In genomic region chr17:37836593-37836992, GRCh38 we compare ENCODE assay signal across 22 cellular contexts.
A peak's percentile ranks its signal among the peaks of the same experiment; 100 is the strongest.
DNase-seq lines count a peak whose midpoint lies in the region; ATAC-seq, FAIRE-seq and TF ChIP-seq lines count a peak whose summit lies in the region.
"Had no signal": no experiment of that assay in that cellular context is flagged by ENCODE, and none has a peak within 500 bp of the region (broad histone marks: within the 10 kb centered on the region; RNA-seq: fewer than 3 reads in every experiment).

No MANE protein-coding gene starts in this region.

- no peak overlapping the region for H3K4me2 ChIP-seq in HepG2 (ENCODE audit: low read depth, low read length)
- no peak overlapping the region for H3K4me2 ChIP-seq in K562 (ENCODE audit: insufficient read depth, low read length)
- no peak overlapping the region for H3K4me2 ChIP-seq in osteoblast (ENCODE audit: insufficient read depth, low read length)
- H3K4me2 ChIP-seq: BLaER1 had no signal

- no peaks in the 10 kb centered on the region for H4K20me1 ChIP-seq in HepG2 (ENCODE audit: insufficient read depth, low read length)
- 0 out of 2 replicates have a peak, but pooled peaks cover 4% of the 10 kb centered on the region for H4K20me1 ChIP-seq in K562 (replicated peaks; ENCODE audit: control insufficient read depth, insufficient read depth, low read length)
- H4K20me1 ChIP-seq in osteoblast (ENCODE audit: insufficient read depth, low read length), result no peaks in the 10 kb centered on the region
- H4K20me1 ChIP-seq: BLaER1 had no signal

- H3K27ac ChIP-seq in HepG2 (ENCODE audit: extremely low read length, insufficient read depth, low read length), result no peak overlapping the region
- H3K27ac ChIP-seq in right lobe of liver, result no peak overlapping the region
- H3K27ac ChIP-seq in K562 (ENCODE audit: extremely low read depth, low read depth, low read length), result no peak overlapping the region
- no peak overlapping the region for H3K27ac ChIP-seq in osteoblast (ENCODE audit: low read depth, low read length)
- no peak overlapping the region for H3K27ac ChIP-seq in aorta (ENCODE audit: low read depth in 1 of 2, low read length in 2 of 2)
- H3K27ac ChIP-seq: 22Rv1, BLaER1 had no signal

- in situ Hi-C loops in HepG2 (cut with HindIII; ENCODE audit: extremely low pct_ligation_motif_present, low pct_unique_long_range_greater_than_20kb) (no loop called here), K562 (cut with MboI) (no loop called here)

- DNase-seq in HepG2 (ENCODE audit: low spot score) (no peak), right lobe of liver (no peak), K562 (ENCODE audit: extremely low read depth in 1 of 4, low spot score in 3 of 4) (no peak), osteoblast (ENCODE audit: insufficient read length, low spot score, missing footprints) (peak; percentile 54), HuH-7 (ENCODE audit: low spot score) (no peak), aorta (no peak)
- DNase-seq: ACHN; BE2C; C1 segment of cervical spinal cord; Calu3; CD4-positive, alpha-beta memory T cell; CD4-positive, CD25-positive, alpha-beta regulatory T cell; CD8-positive, alpha-beta memory T cell; COR-L47; DMS79 treated with DMSO at 0.1 percent for 48 hours; GF-D8 had no signal

- H3K4me1 ChIP-seq in HepG2 (ENCODE audit: insufficient read depth, low read length), result peaks cover 23% of the 10 kb centered on the region
- H3K4me1 ChIP-seq in right lobe of liver, result no peaks in the 10 kb centered on the region
- H3K4me1 ChIP-seq in K562 (replicated peaks in 1 of 2; ENCODE audit: control insufficient read depth in 2 of 2, insufficient read depth in 2 of 2, low read length in 2 of 2), result peaks cover 0 to 6% of the 10 kb centered on the region in 2 experiments; a peak in 4 of 5 replicates
- H3K4me1 ChIP-seq in osteoblast (ENCODE audit: insufficient read depth, low read length), result no peaks in the 10 kb centered on the region
- no peaks in the 10 kb centered on the region for H3K4me1 ChIP-seq in aorta (ENCODE audit: control insufficient read depth in 1 of 2, insufficient read depth in 2 of 2, low read length in 2 of 2)
- H3K4me1 ChIP-seq: BE2C had no signal

- no peak overlapping the region for H3K9ac ChIP-seq in HepG2 (ENCODE audit: insufficient read depth, low read depth, low read length)
- H3K9ac ChIP-seq in K562 (ENCODE audit: insufficient read depth in 1 of 2, low read depth in 2 of 2, low read length in 2 of 2), result no peak overlapping the region
- H3K9ac ChIP-seq: BLaER1 had no signal

- TF ChIP-seq POLR2A in HepG2 (IDR thresholded peaks at IDR 0.05; ENCODE audit: insufficient read depth in 1 of 2, low read depth in 2 of 2, low read length in 2 of 2), result no peak
- no peak for TF ChIP-seq POLR2A in right lobe of liver (IDR thresholded peaks at IDR 0.05)
- TF ChIP-seq POLR2A in K562 (conservative IDR thresholded peaks at IDR 0.05), result no peak

- H3K36me3 ChIP-seq in HepG2 (replicated peaks in 1 of 2; ENCODE audit: control insufficient read depth in 1 of 2, insufficient read depth in 2 of 2, low read length in 2 of 2), result no peaks in the 10 kb centered on the region
- H3K36me3 ChIP-seq in right lobe of liver, result no peaks in the 10 kb centered on the region
- H3K36me3 ChIP-seq in K562 (ENCODE audit: control insufficient read depth, insufficient read depth, low read length), result no peaks in the 10 kb centered on the region
- no peaks in the 10 kb centered on the region for H3K36me3 ChIP-seq in osteoblast (ENCODE audit: insufficient read depth, low read length)
- H3K36me3 ChIP-seq in aorta (ENCODE audit: control insufficient read depth in 1 of 2, insufficient read depth in 2 of 2, low read length in 1 of 2), result no peaks in the 10 kb centered on the region
- H3K36me3 ChIP-seq: BE2C, BLaER1 had no signal

- TF ChIP-seq EP300 in HepG2 (IDR thresholded peaks at IDR 0.05; ENCODE audit: low read depth in 2 of 2, low read length in 2 of 2), result no peak
- no peak for TF ChIP-seq EP300 in HepG2 (CRISPR knock-in tag; IDR thresholded peaks at IDR 0.05; ENCODE audit: borderline replicate concordance)
- no peak for TF ChIP-seq EP300 in K562 (IDR thresholded peaks at IDR 0.05; ENCODE audit: low read length)

- H3K79me2 ChIP-seq in HepG2 (ENCODE audit: insufficient read depth, low read length), result no peaks in the 10 kb centered on the region
- no peaks in the 10 kb centered on the region for H3K79me2 ChIP-seq in K562 (ENCODE audit: control insufficient read depth, insufficient read depth, low read length)
- no peaks in the 10 kb centered on the region for H3K79me2 ChIP-seq in osteoblast (ENCODE audit: insufficient read depth, low read length)

- H2AFZ ChIP-seq in HepG2 (ENCODE audit: low read length), result no peak overlapping the region
- H2AFZ ChIP-seq in K562 (ENCODE audit: low read depth, low read length), result no peak overlapping the region
- H2AFZ ChIP-seq in osteoblast (ENCODE audit: low read length), result no peak overlapping the region

- CTCF ChIA-PET in HepG2 (lab: Yijun Ruan, JAX; ENCODE audit: low intra/inter-chr PET ratio, low total read pairs) (no interaction called here), K562 (lab: Yijun Ruan, JAX; ENCODE audit: low intra/inter-chr PET ratio) (no interaction called here)

- no peak for TF ChIP-seq RAD21 in HepG2 (CRISPR knock-in tag; IDR thresholded peaks at IDR 0.05)
- TF ChIP-seq RAD21 in K562 (CRISPR knock-in tag; conservative IDR thresholded peaks at IDR 0.05 in 1 of 2, IDR thresholded peaks at IDR 0.05 in 1 of 2), result no peak

- intact Hi-C loops in HepG2 (cut with micrococcal nuclease; ENCODE audit: unreplicated experiment) (no loop called here), right lobe of liver (cut with DNase I) (no loop called here), K562 (cut with micrococcal nuclease) (no loop called here), aorta (cut with DNase I) (no loop called here)

- FAIRE-seq in HepG2 (lab: Jason Lieb, UNC), result no peak
- FAIRE-seq in K562 (lab: Jason Lieb, UNC), result no peak
- FAIRE-seq: D721Med, G401.6, GM12891, GM19239 had no signal

- H3K4me3 ChIP-seq in HepG2 (replicated peaks in 1 of 3; ENCODE audit: insufficient read depth in 1 of 3, low read depth in 2 of 3, low read length in 3 of 3) (no peak overlapping the region), right lobe of liver (no peak overlapping the region), K562 (no peak overlapping the region), osteoblast (ENCODE audit: insufficient read depth, low read length) (no peak overlapping the region), aorta (ENCODE audit: low read length in 2 of 2) (no peak overlapping the region)
- H3K4me3 ChIP-seq: BLaER1 had no signal

- H3K9me3 ChIP-seq in HepG2 (ENCODE audit: low read length) (no peaks in the 10 kb centered on the region), right lobe of liver (no peaks in the 10 kb centered on the region), K562 (replicated peaks; ENCODE audit: control insufficient read depth, insufficient read depth, low read depth, low read length) (no peaks in the 10 kb centered on the region), osteoblast (ENCODE audit: low read depth, low read length) (no peaks in the 10 kb centered on the region), aorta (ENCODE audit: control insufficient read depth, low read length) (no peaks in the 10 kb centered on the region)
- H3K9me3 ChIP-seq: BE2C, BLaER1 had no signal

- ATAC-seq in HepG2, result no peak
- ATAC-seq in right lobe of liver, result no peak
- no peak for ATAC-seq in K562
- ATAC-seq in aorta (ENCODE audit: low FRiP score), result no peak

- H3K9me1 ChIP-seq in K562 (ENCODE audit: control insufficient read depth, insufficient read depth, low read length), result no peaks in the 10 kb centered on the region

- BruUV-seq in HepG2 (replicated peaks; lab: Mats Ljungman, UMichigan) (no TSS peak), K562 (replicated peaks; lab: Mats Ljungman, UMichigan) (no TSS peak)

- POLR2A ChIA-PET in HepG2 (lab: Yijun Ruan, JAX), result no interaction called here
- POLR2A ChIA-PET in K562 (lab: Yijun Ruan, JAX), result no interaction called here

- no peak for TF ChIP-seq CTCF in HepG2 (CRISPR knock-in tag; IDR thresholded peaks at IDR 0.05)
- no peak for TF ChIP-seq CTCF in right lobe of liver (IDR thresholded peaks at IDR 0.05)
- TF ChIP-seq CTCF in K562 (IDR thresholded peaks at IDR 0.05 in 2 of 3, conservative IDR thresholded peaks at IDR 0.05 in 1 of 3; ENCODE audit: insufficient read depth in 2 of 3, low read depth in 1 of 3, low read length in 3 of 3), result no peak
- TF ChIP-seq CTCF in osteoblast (IDR thresholded peaks at IDR 0.05; ENCODE audit: extremely low read depth, low read depth, low read length), result no peak

- no peaks in the 10 kb centered on the region for H3K27me3 ChIP-seq in HepG2 (ENCODE audit: control insufficient read depth in 1 of 2, insufficient read depth in 2 of 2, low read length in 2 of 2)
- H3K27me3 ChIP-seq in right lobe of liver, result no peaks in the 10 kb centered on the region
- H3K27me3 ChIP-seq in K562 (ENCODE audit: control insufficient read depth in 2 of 2, insufficient read depth in 2 of 2, low read length in 2 of 2), result peaks cover 29 to 53% of the 10 kb centered on the region in 2 experiments
- H3K27me3 ChIP-seq in osteoblast (ENCODE audit: insufficient read depth, low read length), result peaks cover 27% of the 10 kb centered on the region
- no peaks in the 10 kb centered on the region for H3K27me3 ChIP-seq in aorta (ENCODE audit: control insufficient read depth in 1 of 2, insufficient read depth in 2 of 2, low read length in 1 of 2)
- H3K27me3 ChIP-seq: BLaER1 had no signal

- 87% methylated on average over 2 of the region's 2 CpGs for WGBS in HepG2 (ENCODE audit: low lambda C conversion rate)
- WGBS in right lobe of liver (ENCODE audit: insufficient coverage, low coverage, low lambda C conversion rate, missing lambda C conversion rate), result no CpG with 5 or more reads among the region's 2 CpGs
- 16% methylated on average over 2 of the region's 2 CpGs for WGBS in K562 (ENCODE audit: insufficient coverage, low coverage, missing lambda C conversion rate)
- WGBS in aorta, 2 donors, result 98% methylated on average over 2 of the region's 2 CpGs

TF ChIP-seq in HepG2, 621 proteins besides CTCF, POLR2A, EP300 and RAD21 (continues in another document):
- no peak for TF ChIP-seq ZMAT5 (CRISPR knock-in tag; IDR thresholded peaks at IDR 0.05; ENCODE audit: borderline replicate concordance, low read depth)
- no peak for TF ChIP-seq ZNF768 (CRISPR knock-in tag; IDR thresholded peaks at IDR 0.05)
- no peak for TF ChIP-seq ERF (CRISPR knock-in tag; IDR thresholded peaks at IDR 0.05)
- no peak for TF ChIP-seq KLF9 (CRISPR knock-in tag; IDR thresholded peaks at IDR 0.05; ENCODE audit: low read depth)

TF ChIP-seq in K562, 482 proteins besides CTCF, POLR2A, EP300 and RAD21 (continues in another document):
- TF ChIP-seq PKNOX1 (IDR thresholded peaks at IDR 0.05) (no peak), ZNF584 (CRISPR knock-in tag; IDR thresholded peaks at IDR 0.05; ENCODE audit: low read depth) (no peak), TCFL5 (CRISPR knock-in tag; conservative IDR thresholded peaks at IDR 0.05) (no peak)

Comparison
In these comparisons a context has a peak if more than half of its experiments do, and no peak if none do; other contexts are left out.
1. Of the 241 proteins assayed by ChIP-seq in both HepG2 and K562: peak only in HepG2: MAFF and MAFK; only in K562: none; in both: none; in neither: 239.